In the genomic region with DNA sequence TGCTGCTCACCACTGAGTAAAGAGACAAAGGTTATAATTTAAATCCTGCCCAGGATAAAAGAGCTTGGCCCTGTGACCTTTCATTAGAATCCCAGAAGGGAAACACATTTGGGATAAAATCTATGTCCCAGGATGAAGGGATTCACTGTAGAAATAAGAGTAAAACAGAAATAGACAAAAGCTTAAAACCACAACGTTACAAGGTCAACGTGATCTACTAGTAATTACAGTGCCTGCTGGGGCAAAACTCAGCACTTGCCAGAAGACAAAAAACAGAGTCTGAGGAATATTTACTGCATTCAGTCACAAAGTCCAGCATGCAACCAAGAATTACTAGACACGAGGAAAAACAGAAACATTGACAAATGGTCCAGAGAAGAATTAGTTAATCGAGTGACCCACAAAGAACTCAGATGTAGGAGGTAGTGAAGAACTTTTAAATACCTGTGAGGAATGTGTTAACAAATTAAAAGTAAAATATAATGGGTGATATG, we compare ENCODE assay signal across 24 cellular contexts.
"Had no signal": no experiment of that assay in that cellular context is flagged by ENCODE, and none has a peak within 500 bp of the region (broad histone marks: within the 10 kb centered on the region; RNA-seq: fewer than 3 reads in every experiment).

No MANE protein-coding gene starts in this region.

- DNase-seq: stimulated activated CD4-positive, alpha-beta T cell treated with anti-CD3 and anti-CD28 coated beads, Interleukin-2, amount 100 ng/mL, for 48 hours; stimulated activated CD4-positive, alpha-beta T cell treated with anti-CD3 and anti-CD28 coated beads, Interleukin-4, amount 100 ng/mL, for 1 hour; stimulated activated CD4-positive, alpha-beta T cell treated with anti-CD3 and anti-CD28 coated beads, Interleukin-4, amount 100 ng/mL, for 24 hours; stimulated activated CD4-positive, alpha-beta T cell treated with anti-CD3 and anti-CD28 coated beads, Interleukin-4, amount 100 ng/mL, for 4 hours; stimulated activated CD8-positive, alpha-beta memory T cell treated with anti-CD3 and anti-CD28 coated beads, Interleukin-4, amount 100 ng/mL, for 48 hours; stimulated activated naive B cell treated with anti-CD40 and anti-IgM and Interleukin-4, amounts not matched to agents 10 μg/mL and 1 μg/mL and 100 μg/mL, for 72 hours; stimulated activated naive CD4-positive, alpha-beta T cell; stimulated activated naive CD4-positive, alpha-beta T cell treated with Interleukin-2 at 50 U/mL for 16 hours; stimulated activated naive CD8-positive, alpha-beta T cell treated with anti-CD3 and anti-CD28 coated beads, Interleukin-15, amount 100 ng/mL, for 72 hours; stimulated activated naive CD8-positive, alpha-beta T cell treated with anti-CD3 and anti-CD28 coated beads, Interleukin-15, Interleukin-2, amounts not matched to agents 100 U/mL and 50 U/mL, for 24 hours; stomach; substantia nigra; testis; thyroid gland; tibial artery; transverse colon; trophoblast cell; upper lobe of left lung; upper lobe of right lung; uterus had no signal

- H3K4me1 ChIP-seq: stomach, suprapubic skin, testis, thyroid gland, tibial artery, tibial nerve, transverse colon, upper lobe of left lung, upper lobe of right lung, uterus, vagina had no signal

- H3K9me3 ChIP-seq: testis, thyroid gland, tibial artery, transverse colon, upper lobe of left lung, upper lobe of right lung, uterus, vagina had no signal

- H3K36me3 ChIP-seq: stomach, suprapubic skin, thoracic aorta, thyroid gland, tibial artery, tibial nerve, transverse colon, upper lobe of left lung, upper lobe of right lung, uterus, vagina had no signal

- H3K4me3 ChIP-seq: stomach, suprapubic skin, testis, thoracic aorta, thyroid gland, tibial artery, tibial nerve, transverse colon, upper lobe of left lung, upper lobe of right lung, uterus, vagina had no signal

- H3K27ac ChIP-seq: stomach, suprapubic skin, testis, thoracic aorta, thyroid gland, tibial artery, tibial nerve, transverse colon, upper lobe of left lung, upper lobe of right lung, uterus, vagina had no signal
